Comparison of ENCODE assay signal across 25 cellular contexts in genomic region chr10:129049501-129049900, GRCh38.
"Had no signal": no experiment of that assay in that cellular context is flagged by ENCODE, and none has a peak within 500 bp of the region (broad histone marks: within the 10 kb centered on the region; RNA-seq: fewer than 3 reads in every experiment).

No MANE protein-coding gene starts in this region.

- H3K4me1 ChIP-seq: left lung, lower lobe of right lung, pancreas, prostate gland, stomach, testis, transverse colon, upper lobe of left lung, vagina had no signal

- H3K36me3 ChIP-seq: left lung, lower lobe of right lung, pancreas, prostate gland, stomach, thyroid gland, transverse colon, upper lobe of left lung, vagina had no signal

- DNase-seq: kidney; left colon; left lung; lower lobe of right lung; mammary epithelial cell; mesenchymal stem cell; naive thymus-derived CD8-positive, alpha-beta T cell; nucleus accumbens; pancreas; retina; right cardiac atrium; stimulated activated CD4-positive, alpha-beta T cell treated with anti-CD3 and anti-CD28 coated beads, Interleukin-12 subunit alpha, Interleukin-12 subunit beta, amount 100 ng/mL, for 4 hours; stimulated activated CD4-positive, alpha-beta T cell treated with anti-CD3 and anti-CD28 coated beads, Interleukin-15, amount 100 ng/mL, for 24 hours; stimulated activated CD4-positive, alpha-beta T cell treated with anti-CD3 and anti-CD28 coated beads, Interleukin-2, amount 100 ng/mL, for 24 hours; stimulated activated CD4-positive, alpha-beta T cell treated with anti-CD3 and anti-CD28 coated beads, Interleukin-4, amount 100 ng/mL, for 1 hour; stimulated activated naive B cell treated with anti-CD40 and anti-IgM and Interleukin-4, amounts not matched to agents 10 μg/mL and 1 μg/mL and 100 μg/mL, for 72 hours; stimulated activated naive CD8-positive, alpha-beta T cell treated with anti-CD3 and anti-CD28 coated beads, Interleukin-15, Interleukin-2, amounts not matched to agents 100 U/mL and 50 U/mL, for 24 hours; stomach; testis; thyroid gland; transverse colon; upper lobe of left lung had no signal

- H3K27ac ChIP-seq: left lung, lower lobe of right lung, pancreas, prostate gland, skin epidermis, stomach, testis, thyroid gland, transverse colon, upper lobe of left lung, vagina had no signal

- H3K9me3 ChIP-seq: left lung, lower lobe of right lung, pancreas, prostate gland, stomach, testis, thyroid gland, transverse colon, upper lobe of left lung, vagina had no signal

- H3K4me3 ChIP-seq: left lung, lower lobe of right lung, pancreas, prostate gland, skin epidermis, stomach, testis, thyroid gland, transverse colon, upper lobe of left lung, vagina had no signal

- H3K27me3 ChIP-seq: pancreas, testis, thyroid gland, transverse colon, upper lobe of left lung, vagina had no signal
